ENCODE assay signal across 13 cellular contexts in genomic region chr1:186792870-186793581, GRCh38. TPM values are rescaled to one million over a fixed set of nuclear protein-coding genes. Genes with fewer than 3 reads are reported as not detected.
A peak's percentile ranks its signal among the peaks of the same experiment; 100 is the strongest.
DNase-seq lines count a peak whose midpoint lies in the region; ATAC-seq and TF ChIP-seq lines count a peak whose summit lies in the region.
"Had no signal": no experiment of that assay in that cellular context is flagged by ENCODE, and none has a peak within 500 bp of the region (broad histone marks: within the 10 kb centered on the region; RNA-seq: fewer than 3 reads in every experiment).

No MANE protein-coding gene starts in this region.

- H3K4me3 ChIP-seq in astrocyte of the cerebellum (ENCODE audit: low read depth, low read length) (no peak overlapping the region), hepatocyte (no peak overlapping the region), transverse colon (no peak overlapping the region), spleen (no peak overlapping the region)

- 88% methylated on average over 7 of the region's 7 CpGs for WGBS in hepatocyte (ENCODE audit: low lambda C conversion rate, missing lambda C conversion rate)
- WGBS in transverse colon (ENCODE audit: low coverage in 1 of 2), 2 donors = 85 to 87% methylated on average over 7 of the region's 7 CpGs
- WGBS in spleen, 5 donors = 82 to 86% (median 83%) methylated on average over 7 of the region's 7 CpGs

- no peak overlapping the region for H3K27ac ChIP-seq in hepatocyte
- H3K27ac ChIP-seq in transverse colon = no peak overlapping the region
- no peak overlapping the region for H3K27ac ChIP-seq in spleen

- no peaks in the 10 kb centered on the region for H3K79me2 ChIP-seq in hepatocyte

- no peak overlapping the region for H3K4me2 ChIP-seq in hepatocyte

- TF ChIP-seq EP300 in transverse colon (IDR thresholded peaks at IDR 0.05; ENCODE audit: low read depth) = no peak

- in situ Hi-C loops in Caki2 (cut with HindIII; ENCODE audit: low pct_unique_long_range_greater_than_20kb, low sequenced_read_pairs) = no loop called here
- in situ Hi-C loops in KBM-7 (cut with MboI; ENCODE audit: low pct_unique_long_range_greater_than_20kb, low sequenced_read_pairs) = no loop called here
- in situ Hi-C loops in astrocyte of the cerebellum (cut with HindIII; ENCODE audit: low sequenced_read_pairs) = no loop called here
- in situ Hi-C loops in transverse colon (cut with MboI; ENCODE audit: low pct_ligation_motif_present in 1 of 4, low pct_unique_long_range_greater_than_20kb in 1 of 4, low sequenced_read_pairs in 3 of 4) = no loop called here

- H2AFZ ChIP-seq in hepatocyte = no peak overlapping the region

- H3K36me3 ChIP-seq in hepatocyte (replicated peaks; ENCODE audit: insufficient read depth, low read depth) (no peaks in the 10 kb centered on the region), transverse colon (no peaks in the 10 kb centered on the region), spleen (no peaks in the 10 kb centered on the region)

- H4K20me1 ChIP-seq in hepatocyte (ENCODE audit: insufficient read depth, poor library complexity, severe bottlenecking) = no peaks in the 10 kb centered on the region

- TF ChIP-seq CTCF in astrocyte of the cerebellum (IDR thresholded peaks at IDR 0.05; ENCODE audit: low read depth, low read length, missing control alignments) = no peak
- no peak for TF ChIP-seq CTCF in hepatocyte (IDR thresholded peaks at IDR 0.05; ENCODE audit: poor library complexity)
- TF ChIP-seq CTCF in transverse colon (IDR thresholded peaks at IDR 0.05) = no peak
- TF ChIP-seq CTCF in spleen (IDR thresholded peaks at IDR 0.05 in 8 of 11, conservative IDR thresholded peaks at IDR 0.05 in 3 of 11) = peak in 1 of 11 experiments; percentile 3

- ATAC-seq in GM21447 (IDR thresholded peaks at IDR 0.05; ENCODE audit: unreplicated experiment) = peak; percentile 57

- H3K9me3 ChIP-seq in hepatocyte (ENCODE audit: low read depth) (no peaks in the 10 kb centered on the region), transverse colon (no peaks in the 10 kb centered on the region), spleen (no peaks in the 10 kb centered on the region)

- DNase-seq in Caki2 (ENCODE audit: low read depth) (peak; percentile 12), KBM-7 (peak; percentile 36), astrocyte of the cerebellum (ENCODE audit: low read depth) (peak; percentile 15), NCI-H2171 treated with DMSO at 0.1 percent for 48 hours (lab: John Stamatoyannopoulos, UW) (no peak), hepatocyte (ENCODE audit: low spot score) (no peak), transverse colon (no peak), spleen (no peak)
- DNase-seq: activated gamma-delta T cell treated with Interleukin-2 at 50 U/mL for 16 hours; DND-41; NCI-H146; NCI-H748 treated with DMSO at 0.1 percent for 48 hours; stimulated activated CD4-positive, alpha-beta T cell treated with anti-CD3 and anti-CD28 coated beads, Interleukin-2, amount 100 ng/mL, for 24 hours had no signal

- H3K4me1 ChIP-seq in hepatocyte (ENCODE audit: insufficient read depth) (no peaks in the 10 kb centered on the region), transverse colon (no peaks in the 10 kb centered on the region), spleen (no peaks in the 10 kb centered on the region)

- intact Hi-C loops in transverse colon (cut with DNase I; ENCODE audit: low total_unique reads) (no loop called here), spleen (cut with DNase I; ENCODE audit: low total_unique reads) (no loop called here)

- H3K9me2 ChIP-seq in hepatocyte (replicated peaks; ENCODE audit: insufficient read depth) = no peaks in the 10 kb centered on the region

- no peak for TF ChIP-seq POLR2A in transverse colon (IDR thresholded peaks at IDR 0.05)
- no peak for TF ChIP-seq POLR2A in spleen (IDR thresholded peaks at IDR 0.05)

- no peaks in the 10 kb centered on the region for H3K27me3 ChIP-seq in hepatocyte
- H3K27me3 ChIP-seq in transverse colon = no peaks in the 10 kb centered on the region
- no peaks in the 10 kb centered on the region for H3K27me3 ChIP-seq in spleen (replicated peaks in 1 of 7)

RNA-seq across cellular contexts. Expression of gene PLA2G4A, which starts 35.7 kb away (rescaled TPM):
- 13.0 and 17.4 TPM in 2 replicates for total RNA-seq in Caki2 (2014; rRNA removed; shearing (Covaris generic); ENCODE audit: low replicate concordance)
- total RNA-seq in hepatocyte (19.3 and 24.9 TPM in 2 replicates), transverse colon (1 to 10 TPM; 2.0 to 8.3 (median 6.1) TPM), spleen (10 to 100 TPM in 1 of 7 donors, 1 to 10 TPM in 6; 4.6 to 11.6 (median 7.8) TPM)
- polyA plus RNA-seq in hepatocyte (20.8 and 21.3 TPM in 2 replicates), spleen (1 to 10 TPM; 1.2 to 2.7 (median 1.4) TPM)

Comparison
In these comparisons a context has a peak if more than half of its experiments do, and no peak if none do; other contexts are left out.
1. DNase-seq: peak in Caki2 (single experiment), KBM-7 (single experiment) and astrocyte of the cerebellum (single experiment); none in NCI-H2171 treated with DMSO at 0.1 percent for 48 hours (single experiment), hepatocyte (single experiment), transverse colon (single experiment) and spleen (single experiment).